In genomic region chr5:157540707-157541451, GRCh38 we compare ENCODE assay signal across 1 cellular context.
TF ChIP-seq lines count a peak whose summit lies in the region.

No MANE protein-coding gene starts in this region.

TF ChIP-seq in GM12878, 131 proteins besides CTCF, POLR2A, EP300 and RAD21 (continued from another document and continues in another):
- TF ChIP-seq CEBPB (IDR thresholded peaks at IDR 0.05; ENCODE audit: borderline replicate concordance in 1 of 2, low read depth in 2 of 2, low read length in 2 of 2) (no peak), YBX1 (IDR thresholded peaks at IDR 0.05) (no peak), CREB1 (IDR thresholded peaks at IDR 0.05; ENCODE audit: low read depth) (peak; percentile 50), ZNF217 (IDR thresholded peaks at IDR 0.05) (no peak; the same call in 1 of the 2 replicates), CEBPZ (IDR thresholded peaks at IDR 0.05; ENCODE audit: low read depth, low read length) (no peak), FOS (IDR thresholded peaks at IDR 0.05; ENCODE audit: borderline replicate concordance, extremely low read depth, insufficient read length) (no peak), E2F8 (IDR thresholded peaks at IDR 0.05; ENCODE audit: low read depth, partially characterized antibody) (no peak), NFIC (IDR thresholded peaks at IDR 0.05; ENCODE audit: low read depth, low read length) (peak; percentile 32; the same call in 1 of the 2 replicates), BACH1 (IDR thresholded peaks at IDR 0.05; ENCODE audit: borderline replicate concordance) (no peak), SREBF2 (IDR thresholded peaks at IDR 0.05; ENCODE audit: low read length) (no peak), ZBTB33 (IDR thresholded peaks at IDR 0.05) (no peak), PRDM15 (CRISPR knock-in tag; IDR thresholded peaks at IDR 0.05) (no peak), RUNX3 (IDR thresholded peaks at IDR 0.05; ENCODE audit: low read length) (peak; percentile 63; the same call in 1 of the 2 replicates), SIN3A (IDR thresholded peaks at IDR 0.05; ENCODE audit: low read depth, low read length) (no peak), FOXM1 (IDR thresholded peaks at IDR 0.05; ENCODE audit: low read depth, low read length) (peak; percentile 38; the same call in 1 of the 2 replicates), SKIL (IDR thresholded peaks at IDR 0.05; ENCODE audit: low read depth, poor library complexity, severe bottlenecking) (peak; percentile 71), ZBTB40 (IDR thresholded peaks at IDR 0.05; ENCODE audit: borderline replicate concordance) (no peak), LARP7 (IDR thresholded peaks at IDR 0.05) (peak; percentile 15), IKZF1 (conservative IDR thresholded peaks at IDR 0.05) (peak; percentile 69; the same call in 1 of the 2 replicates), ZNF24 (IDR thresholded peaks at IDR 0.05) (peak; percentile 91), GATAD2B (conservative IDR thresholded peaks at IDR 0.05; ENCODE audit: low read depth) (peak; percentile 45; the same call in 1 of the 2 replicates), BMI1 (IDR thresholded peaks at IDR 0.05; ENCODE audit: borderline replicate concordance) (no peak), RELB (IDR thresholded peaks at IDR 0.05; ENCODE audit: low read depth) (peak; percentile 39), RB1 (IDR thresholded peaks at IDR 0.05; ENCODE audit: borderline replicate concordance) (no peak), ZNF622 (IDR thresholded peaks at IDR 0.05) (no peak), POU2F2 (IDR thresholded peaks at IDR 0.05; ENCODE audit: borderline replicate concordance, low read depth, low read length) (peak; percentile 93; the same call in 2 of the 3 replicates), SMAD5 (IDR thresholded peaks at IDR 0.05; ENCODE audit: low read depth) (no peak; the same call in 1 of the 2 replicates), NFYA (IDR thresholded peaks at IDR 0.05; ENCODE audit: borderline replicate concordance, low read depth, low read length) (no peak), ELK1 (IDR thresholded peaks at IDR 0.05; ENCODE audit: low read depth, low read length) (no peak), NR2C2 (IDR thresholded peaks at IDR 0.05; ENCODE audit: borderline replicate concordance, control insufficient read depth, insufficient read length, low read depth) (no peak), SUPT20H (IDR thresholded peaks at IDR 0.05; ENCODE audit: borderline replicate concordance, control insufficient read depth, low read depth, low read length) (no peak), PKNOX1 (IDR thresholded peaks at IDR 0.05) (no peak), KLF5 (IDR thresholded peaks at IDR 0.05; ENCODE audit: partially characterized antibody) (no peak)
